Comparison of ENCODE assay signal across 30 cellular contexts in genomic region chr2:209512951-209513350, GRCh38.
DNase-seq lines count a peak whose midpoint lies in the region; ATAC-seq lines count a peak whose summit lies in the region.
"Had no signal": no experiment of that assay in that cellular context is flagged by ENCODE, and none has a peak within 500 bp of the region (broad histone marks: within the 10 kb centered on the region; RNA-seq: fewer than 3 reads in every experiment).

No MANE protein-coding gene starts in this region.

- H3K4me2 ChIP-seq in BLaER1 treated with 17β-estradiol and CSF1 and Interleukin-3, amounts not matched to agents 10 nM and 100 nM = peak overlapping the region; percentile 33 to 73 (median 58)

- H3K4me3 ChIP-seq in BLaER1 treated with 17β-estradiol and CSF1 and Interleukin-3, amounts not matched to agents 10 nM and 100 nM = no peak overlapping the region
- H3K4me3 ChIP-seq: breast epithelium, dorsolateral prefrontal cortex, gastrocnemius medialis, lung, tibial artery, vagina had no signal

- no peaks in the 10 kb centered on the region for H3K36me3 ChIP-seq in BLaER1 treated with 17β-estradiol and CSF1 and Interleukin-3, amounts not matched to agents 10 nM and 100 nM
- H3K36me3 ChIP-seq: breast epithelium, gastrocnemius medialis, tibial artery, vagina had no signal

- H3K27ac ChIP-seq in BLaER1 treated with 17β-estradiol and CSF1 and Interleukin-3, amounts not matched to agents 10 nM and 100 nM = peak overlapping the region in 9 of 11 experiments; percentile 22 to 65 (median 49); a peak in 15 of 22 replicates
- H3K27ac ChIP-seq: breast epithelium, dorsolateral prefrontal cortex, gastrocnemius medialis, tibial artery, vagina had no signal

- DNase-seq in fibroblast of gingiva (ENCODE audit: low read depth) (peak; percentile 18), posterior cingulate gyrus (no peak)
- DNase-seq: activated CD4-positive, alpha-beta T cell treated with anti-CD3 and anti-CD28 coated beads for 48 hours; CD4-positive, CD25-positive, alpha-beta regulatory T cell; dorsolateral prefrontal cortex; EL; gastrocnemius medialis; GOT3; HFFc6; Kasumi-1; naive thymus-derived CD8-positive, alpha-beta T cell; NCI-H146; NCI-H2107; NCI-H345; NCI-H748 treated with DMSO at 0.1 percent for 48 hours; occipital lobe; SHP77 treated with DMSO at 0.1 percent for 48 hours; stimulated activated CD4-positive, alpha-beta T cell treated with anti-CD3 and anti-CD28 coated beads, Interleukin-15, amount 100 ng/mL, for 24 hours; stimulated activated CD4-positive, alpha-beta T cell treated with anti-CD3 and anti-CD28 coated beads, Interleukin-4, amount 100 ng/mL, for 4 hours; tibial artery had no signal

- H4K20me1 ChIP-seq in BLaER1 treated with 17β-estradiol and CSF1 and Interleukin-3, amounts not matched to agents 10 nM and 100 nM = no peaks in the 10 kb centered on the region

- no peaks in the 10 kb centered on the region for H3K27me3 ChIP-seq in BLaER1 treated with 17β-estradiol and CSF1 and Interleukin-3, amounts not matched to agents 10 nM and 100 nM
- H3K27me3 ChIP-seq: breast epithelium, dorsolateral prefrontal cortex, gastrocnemius medialis, tibial artery, vagina had no signal

- ATAC-seq in GM18909 (IDR thresholded peaks at IDR 0.05; ENCODE audit: poor library complexity, unreplicated experiment) (peak; percentile 76), HG03175 (IDR thresholded peaks at IDR 0.05; ENCODE audit: unreplicated experiment) (peak; percentile 62), GM21576 (IDR thresholded peaks at IDR 0.05; ENCODE audit: unreplicated experiment) (no peak), HG02884 (IDR thresholded peaks at IDR 0.05; ENCODE audit: unreplicated experiment) (no peak)
- ATAC-seq: activated naive CD4-positive, alpha-beta T cell treated with anti-CD3 and anti-CD28 coated beads, Interleukin-2, amount 50 U/mL, for 72 hours; gastrocnemius medialis; HepG2; naive thymus-derived CD8-positive, alpha-beta T cell had no signal

- peaks cover 8 to 16% (median 13%) of the 10 kb centered on the region in 10 experiments for H3K4me1 ChIP-seq in BLaER1 treated with 17β-estradiol and CSF1 and Interleukin-3, amounts not matched to agents 10 nM and 100 nM
- H3K4me1 ChIP-seq: breast epithelium, gastrocnemius medialis, vagina had no signal

- intact Hi-C loops in posterior cingulate gyrus (cut with DNase I) = no loop called here

- no peak overlapping the region for H3K9ac ChIP-seq in BLaER1 treated with 17β-estradiol and CSF1 and Interleukin-3, amounts not matched to agents 10 nM and 100 nM

- H3K9me3 ChIP-seq in BLaER1 treated with 17β-estradiol and CSF1 and Interleukin-3, amounts not matched to agents 10 nM and 100 nM (replicated peaks in 1 of 11) = 0 out of 22 replicates have a peak, but pooled peaks cover 0 to 4% (median 0%) of the 10 kb centered on the region in 11 experiments
- H3K9me3 ChIP-seq: breast epithelium, gastrocnemius medialis, tibial artery, vagina had no signal

Comparison
In these comparisons a context has a peak if more than half of its experiments do, and no peak if none do; other contexts are left out.
1. ATAC-seq: peak in GM18909 (single experiment) and HG03175 (single experiment); none in GM21576 (single experiment) and HG02884 (single experiment).